Comparison of ENCODE assay signal across 1 cellular context in the genomic region with DNA sequence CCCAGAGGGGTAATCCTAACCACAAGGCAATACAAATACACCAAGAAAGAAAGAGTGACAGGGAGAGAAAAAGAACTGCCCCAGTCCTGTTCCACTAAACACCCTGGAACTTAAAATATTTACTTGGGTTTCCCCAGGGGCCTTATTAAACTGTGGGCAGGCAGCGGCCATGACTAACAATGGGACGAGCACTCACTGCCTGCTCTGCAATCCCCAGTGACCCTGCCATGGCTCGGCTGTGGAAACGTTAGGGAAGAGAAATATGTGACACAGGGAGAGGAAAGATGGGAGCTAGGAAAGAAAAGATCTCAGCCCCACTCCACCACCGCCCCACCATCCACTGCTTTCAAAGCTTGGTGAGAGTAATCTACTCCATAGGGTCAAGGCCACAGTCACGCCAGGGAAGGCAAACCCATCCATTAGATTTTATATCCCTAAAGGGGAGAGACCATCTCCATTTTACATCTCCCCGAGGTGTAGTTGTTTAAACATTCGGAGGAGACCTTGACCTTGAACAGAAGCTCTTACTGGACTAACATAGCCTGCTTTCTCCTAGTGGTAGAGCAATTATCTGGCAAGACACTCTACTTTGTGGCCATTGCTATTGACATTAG.
TF ChIP-seq lines count a peak whose summit lies in the region.

No MANE protein-coding gene starts in this region.

TF ChIP-seq in HEK293, 187 proteins besides CTCF, POLR2A, EP300 and RAD21 (continued from another document):
- TF ChIP-seq HIC1 (tag by site-specific recombination; IDR thresholded peaks at IDR 0.05) (no peak), HOXD13 (CRISPR knock-in tag; IDR thresholded peaks at IDR 0.05; ENCODE audit: borderline replicate concordance) (no peak), BCL11B (tag by site-specific recombination; IDR thresholded peaks at IDR 0.05; ENCODE audit: low read depth) (no peak), ZNF292 (tag by site-specific recombination; IDR thresholded peaks at IDR 0.05; ENCODE audit: borderline replicate concordance, low read depth) (no peak), FEZF1 (tag by site-specific recombination; IDR thresholded peaks at IDR 0.05) (0 out of 2 replicates have a peak, but pooled peaks have one; percentile 42), TRIM28 (IDR thresholded peaks at IDR 0.05; ENCODE audit: borderline replicate concordance, low read length) (peak; percentile 66; the same call in 1 of the 2 replicates), OSR2 (tag by site-specific recombination; IDR thresholded peaks at IDR 0.05) (0 out of 2 replicates have a peak, but pooled peaks have one; percentile 12), ZSCAN4 (tag by site-specific recombination; IDR thresholded peaks at IDR 0.05) (no peak), ZNF324 (tag by site-specific recombination; IDR thresholded peaks at IDR 0.05) (no peak), ZNF138 (tag by site-specific recombination; IDR thresholded peaks at IDR 0.05; ENCODE audit: borderline replicate concordance) (no peak), ZNF391 (tag by site-specific recombination; IDR thresholded peaks at IDR 0.05; ENCODE audit: borderline replicate concordance, low read depth) (no peak), ZNF23 (tag by site-specific recombination; IDR thresholded peaks at IDR 0.05; ENCODE audit: borderline replicate concordance) (no peak), ZBTB7A (tag by site-specific recombination; IDR thresholded peaks at IDR 0.05; ENCODE audit: low read depth) (no peak), ZNF610 (tag by site-specific recombination; IDR thresholded peaks at IDR 0.05; ENCODE audit: borderline replicate concordance) (no peak), ZNF184 (tag by site-specific recombination; IDR thresholded peaks at IDR 0.05) (no peak), ZNF624 (tag by site-specific recombination; IDR thresholded peaks at IDR 0.05) (no peak), ZNF362 (tag by site-specific recombination; IDR thresholded peaks at IDR 0.05) (no peak), ZNF692 (tag by site-specific recombination; IDR thresholded peaks at IDR 0.05) (no peak), ZNF26 (tag by site-specific recombination; IDR thresholded peaks at IDR 0.05) (no peak), EGR2 (tag by site-specific recombination; IDR thresholded peaks at IDR 0.05; ENCODE audit: low read depth) (no peak), ZNF571 (tag by site-specific recombination; IDR thresholded peaks at IDR 0.05) (no peak), SCRT2 (tag by site-specific recombination; IDR thresholded peaks at IDR 0.05) (no peak), ZNF426 (tag by site-specific recombination; IDR thresholded peaks at IDR 0.05) (no peak), ZSCAN23 (tag by site-specific recombination; IDR thresholded peaks at IDR 0.05) (no peak), YY1 (tag by site-specific recombination; IDR thresholded peaks at IDR 0.05) (peak; percentile 96), ZXDB (tag by site-specific recombination; IDR thresholded peaks at IDR 0.05) (peak; percentile 50), ZNF366 (tag by site-specific recombination; conservative IDR thresholded peaks at IDR 0.05) (0 out of 2 replicates have a peak, but pooled peaks have one; percentile 14)
- TF ChIP-seq, protein P1, sequence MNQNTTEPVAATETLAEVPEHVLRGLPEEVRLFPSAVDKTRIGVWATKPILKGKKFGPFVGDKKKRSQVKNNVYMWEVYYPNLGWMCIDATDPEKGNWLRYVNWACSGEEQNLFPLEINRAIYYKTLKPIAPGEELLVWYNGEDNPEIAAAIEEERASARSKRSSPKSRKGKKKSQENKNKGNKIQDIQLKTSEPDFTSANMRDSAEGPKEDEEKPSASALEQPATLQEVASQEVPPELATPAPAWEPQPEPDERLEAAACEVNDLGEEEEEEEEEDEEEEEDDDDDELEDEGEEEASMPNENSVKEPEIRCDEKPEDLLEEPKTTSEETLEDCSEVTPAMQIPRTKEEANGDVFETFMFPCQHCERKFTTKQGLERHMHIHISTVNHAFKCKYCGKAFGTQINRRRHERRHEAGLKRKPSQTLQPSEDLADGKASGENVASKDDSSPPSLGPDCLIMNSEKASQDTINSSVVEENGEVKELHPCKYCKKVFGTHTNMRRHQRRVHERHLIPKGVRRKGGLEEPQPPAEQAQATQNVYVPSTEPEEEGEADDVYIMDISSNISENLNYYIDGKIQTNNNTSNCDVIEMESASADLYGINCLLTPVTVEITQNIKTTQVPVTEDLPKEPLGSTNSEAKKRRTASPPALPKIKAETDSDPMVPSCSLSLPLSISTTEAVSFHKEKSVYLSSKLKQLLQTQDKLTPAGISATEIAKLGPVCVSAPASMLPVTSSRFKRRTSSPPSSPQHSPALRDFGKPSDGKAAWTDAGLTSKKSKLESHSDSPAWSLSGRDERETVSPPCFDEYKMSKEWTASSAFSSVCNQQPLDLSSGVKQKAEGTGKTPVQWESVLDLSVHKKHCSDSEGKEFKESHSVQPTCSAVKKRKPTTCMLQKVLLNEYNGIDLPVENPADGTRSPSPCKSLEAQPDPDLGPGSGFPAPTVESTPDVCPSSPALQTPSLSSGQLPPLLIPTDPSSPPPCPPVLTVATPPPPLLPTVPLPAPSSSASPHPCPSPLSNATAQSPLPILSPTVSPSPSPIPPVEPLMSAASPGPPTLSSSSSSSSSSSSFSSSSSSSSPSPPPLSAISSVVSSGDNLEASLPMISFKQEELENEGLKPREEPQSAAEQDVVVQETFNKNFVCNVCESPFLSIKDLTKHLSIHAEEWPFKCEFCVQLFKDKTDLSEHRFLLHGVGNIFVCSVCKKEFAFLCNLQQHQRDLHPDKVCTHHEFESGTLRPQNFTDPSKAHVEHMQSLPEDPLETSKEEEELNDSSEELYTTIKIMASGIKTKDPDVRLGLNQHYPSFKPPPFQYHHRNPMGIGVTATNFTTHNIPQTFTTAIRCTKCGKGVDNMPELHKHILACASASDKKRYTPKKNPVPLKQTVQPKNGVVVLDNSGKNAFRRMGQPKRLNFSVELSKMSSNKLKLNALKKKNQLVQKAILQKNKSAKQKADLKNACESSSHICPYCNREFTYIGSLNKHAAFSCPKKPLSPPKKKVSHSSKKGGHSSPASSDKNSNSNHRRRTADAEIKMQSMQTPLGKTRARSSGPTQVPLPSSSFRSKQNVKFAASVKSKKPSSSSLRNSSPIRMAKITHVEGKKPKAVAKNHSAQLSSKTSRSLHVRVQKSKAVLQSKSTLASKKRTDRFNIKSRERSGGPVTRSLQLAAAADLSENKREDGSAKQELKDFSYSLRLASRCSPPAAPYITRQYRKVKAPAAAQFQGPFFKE (tag by site-specific recombination; IDR thresholded peaks at IDR 0.05; ENCODE audit: borderline replicate concordance) = no peak
- TF ChIP-seq, protein P2, sequence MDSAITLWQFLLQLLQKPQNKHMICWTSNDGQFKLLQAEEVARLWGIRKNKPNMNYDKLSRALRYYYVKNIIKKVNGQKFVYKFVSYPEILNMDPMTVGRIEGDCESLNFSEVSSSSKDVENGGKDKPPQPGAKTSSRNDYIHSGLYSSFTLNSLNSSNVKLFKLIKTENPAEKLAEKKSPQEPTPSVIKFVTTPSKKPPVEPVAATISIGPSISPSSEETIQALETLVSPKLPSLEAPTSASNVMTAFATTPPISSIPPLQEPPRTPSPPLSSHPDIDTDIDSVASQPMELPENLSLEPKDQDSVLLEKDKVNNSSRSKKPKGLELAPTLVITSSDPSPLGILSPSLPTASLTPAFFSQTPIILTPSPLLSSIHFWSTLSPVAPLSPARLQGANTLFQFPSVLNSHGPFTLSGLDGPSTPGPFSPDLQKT (IDR thresholded peaks at IDR 0.05; ENCODE audit: borderline replicate concordance, low read depth, low read length) = no peak
- TF ChIP-seq, protein P3, sequence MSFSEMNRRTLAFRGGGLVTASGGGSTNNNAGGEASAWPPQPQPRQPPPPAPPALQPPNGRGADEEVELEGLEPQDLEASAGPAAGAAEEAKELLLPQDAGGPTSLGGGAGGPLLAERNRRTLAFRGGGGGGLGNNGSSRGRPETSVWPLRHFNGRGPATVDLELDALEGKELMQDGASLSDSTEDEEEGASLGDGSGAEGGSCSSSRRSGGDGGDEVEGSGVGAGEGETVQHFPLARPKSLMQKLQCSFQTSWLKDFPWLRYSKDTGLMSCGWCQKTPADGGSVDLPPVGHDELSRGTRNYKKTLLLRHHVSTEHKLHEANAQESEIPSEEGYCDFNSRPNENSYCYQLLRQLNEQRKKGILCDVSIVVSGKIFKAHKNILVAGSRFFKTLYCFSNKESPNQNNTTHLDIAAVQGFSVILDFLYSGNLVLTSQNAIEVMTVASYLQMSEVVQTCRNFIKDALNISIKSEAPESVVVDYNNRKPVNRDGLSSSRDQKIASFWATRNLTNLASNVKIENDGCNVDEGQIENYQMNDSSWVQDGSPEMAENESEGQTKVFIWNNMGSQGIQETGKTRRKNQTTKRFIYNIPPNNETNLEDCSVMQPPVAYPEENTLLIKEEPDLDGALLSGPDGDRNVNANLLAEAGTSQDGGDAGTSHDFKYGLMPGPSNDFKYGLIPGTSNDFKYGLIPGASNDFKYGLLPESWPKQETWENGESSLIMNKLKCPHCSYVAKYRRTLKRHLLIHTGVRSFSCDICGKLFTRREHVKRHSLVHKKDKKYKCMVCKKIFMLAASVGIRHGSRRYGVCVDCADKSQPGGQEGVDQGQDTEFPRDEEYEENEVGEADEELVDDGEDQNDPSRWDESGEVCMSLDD (tag by site-specific recombination; IDR thresholded peaks at IDR 0.05) = no peak
TF ChIP-seq in HEK293: peak in this region for 31.
